Comparison of ENCODE assay signal across 18 cellular contexts in genomic region chr22:16965560-16965959, GRCh38. TPM values are rescaled to one million over a fixed set of nuclear protein-coding genes. Genes with fewer than 3 reads are reported as not detected.
A peak's percentile ranks its signal among the peaks of the same experiment; 100 is the strongest.
DNase-seq lines count a peak whose midpoint lies in the region; FAIRE-seq and TF ChIP-seq lines count a peak whose summit lies in the region.
"Had no signal": no experiment of that assay in that cellular context is flagged by ENCODE, and none has a peak within 500 bp of the region (broad histone marks: within the 10 kb centered on the region; RNA-seq: fewer than 3 reads in every experiment).

No MANE protein-coding gene starts in this region.

- H3K79me2 ChIP-seq in Karpas-422 (ENCODE audit: low read length) = no peaks in the 10 kb centered on the region

- TF ChIP-seq POLR2A in GM12892 (IDR thresholded peaks at IDR 0.05; ENCODE audit: low read depth, low read length) = no peak

- FAIRE-seq in kidney (lab: Jason Lieb, UNC) = no peak
- FAIRE-seq in GM12892 (lab: Jason Lieb, UNC) = no peak
- FAIRE-seq: A549 had no signal

- intact Hi-C loops in kidney (cut with DNase I) = no loop called here

- peak; percentile 28 for DNase-seq in activated effector memory CD4-positive, alpha-beta T cell treated with anti-CD3 and anti-CD28 coated beads, Interleukin-2, amount 50 U/mL, for 16 hours
- DNase-seq in activated effector memory CD4-positive, alpha-beta T cell treated with Interleukin-2 at 50 U/mL for 16 hours = no peak
- peak; percentile 23 for DNase-seq in Karpas-422
- peak; percentile 33 for DNase-seq in kidney
- no peak for DNase-seq in substantia nigra (lab: John Stamatoyannopoulos, UW)
- DNase-seq in GM12892 (ENCODE audit: insufficient read length) = no peak
- no peak for DNase-seq in SIG-M5 (lab: John Stamatoyannopoulos, UW)
- DNase-seq: CD4-positive, alpha-beta memory T cell; DMS79 treated with DMSO at 0.1 percent for 48 hours; GF-D8; GOT3; H7; HFFc6 had no signal

- H4K20me1 ChIP-seq in Karpas-422 (ENCODE audit: insufficient read depth, low read depth, low read length) = no peaks in the 10 kb centered on the region; the same call in 1 of the 2 replicates
- H4K20me1 ChIP-seq: BLaER1 had no signal

- H3K4me3 ChIP-seq in Karpas-422 (ENCODE audit: low read length) = no peak overlapping the region
- no peak overlapping the region for H3K4me3 ChIP-seq in kidney (ENCODE audit: low read length in 2 of 2)
- H3K4me3 ChIP-seq: A549, BLaER1 had no signal

- no peaks in the 10 kb centered on the region for H3K27me3 ChIP-seq in Karpas-422 (ENCODE audit: low read length)
- H3K27me3 ChIP-seq: BLaER1 had no signal

- H3K9me2 ChIP-seq in Karpas-422 (replicated peaks; ENCODE audit: insufficient read depth, low read length) = no peaks in the 10 kb centered on the region

- H2AFZ ChIP-seq in Karpas-422 (ENCODE audit: low read length) = no peak overlapping the region

- no peak for TF ChIP-seq CTCF in kidney (IDR thresholded peaks at IDR 0.05; ENCODE audit: borderline replicate concordance, extremely low read depth, insufficient read depth)

- H3K36me3 ChIP-seq in Karpas-422 (ENCODE audit: insufficient read depth, low read length) (no peaks in the 10 kb centered on the region), kidney (ENCODE audit: control insufficient read depth in 1 of 2, insufficient read depth in 2 of 2, low read length in 2 of 2) (no peaks in the 10 kb centered on the region)
- H3K36me3 ChIP-seq: BLaER1 had no signal

- H3K9ac ChIP-seq in Karpas-422 (ENCODE audit: low read length) (no peak overlapping the region), kidney (ENCODE audit: low read length in 2 of 2) (no peak overlapping the region)
- H3K9ac ChIP-seq: BLaER1 had no signal

- H3K9me3 ChIP-seq in Karpas-422 (ENCODE audit: low read length) (no peaks in the 10 kb centered on the region), kidney (ENCODE audit: control insufficient read depth in 1 of 2, low read length in 2 of 2) (no peaks in the 10 kb centered on the region)
- H3K9me3 ChIP-seq: A549, BLaER1 had no signal

- no peak overlapping the region for H3K4me2 ChIP-seq in Karpas-422 (ENCODE audit: low read depth, low read length, poor library complexity, severe bottlenecking)
- H3K4me2 ChIP-seq: A549, BLaER1 had no signal

- H3K4me1 ChIP-seq in Karpas-422 (ENCODE audit: low read length) = peaks cover 15% of the 10 kb centered on the region
- H3K4me1 ChIP-seq in kidney (ENCODE audit: control insufficient read depth in 1 of 2, insufficient read depth in 1 of 2, low read depth in 1 of 2, low read length in 2 of 2) = no peaks in the 10 kb centered on the region
- H3K4me1 ChIP-seq: A549 had no signal

- H3K27ac ChIP-seq in Karpas-422 (ENCODE audit: low read length) (no peak overlapping the region), kidney (ENCODE audit: low read depth in 2 of 2, low read length in 2 of 2) (no peak overlapping the region), substantia nigra (ENCODE audit: low read depth, low read length, poor library complexity, severe bottlenecking) (no peak overlapping the region)
- H3K27ac ChIP-seq: 22Rv1, A549, BLaER1, HL-60 had no signal

RNA-seq across cellular contexts. Expression of gene GAB4, which starts 42.5 kb away (rescaled TPM):
- total RNA-seq in Karpas-422 (2014; rRNA removed; shearing (Covaris generic); ENCODE audit: low replicate concordance) = 0.11 TPM in 1 of 2 replicates, not detected in the other
- not detected for total RNA-seq in kidney
- not detected for polyA plus RNA-seq in kidney (ENCODE audit: insufficient read depth, low read depth, low replicate concordance)
- polyA plus RNA-seq in GM12892 (2012; ENCODE audit: missing spikeins) = not detected
- total RNA-seq: CD4-positive, alpha-beta memory T cell; HFFc6 had no signal
- polyA plus RNA-seq: A549; CD14-positive monocyte; CD4-positive, alpha-beta memory T cell had no signal

Comparison
In these comparisons a context has a peak if more than half of its experiments do, and no peak if none do; other contexts are left out.
1. DNase-seq: peak in activated effector memory CD4-positive, alpha-beta T cell treated with anti-CD3 and anti-CD28 coated beads, Interleukin-2, amount 50 U/mL, for 16 hours (single experiment), Karpas-422 (single experiment) and kidney (single experiment); none in activated effector memory CD4-positive, alpha-beta T cell treated with Interleukin-2 at 50 U/mL for 16 hours (single experiment), substantia nigra (0 of 49), GM12892 (single experiment) and SIG-M5 (single experiment).